In genomic region chr7:108525985-108526767, GRCh38 we compare ENCODE assay signal across 8 cellular contexts.
A peak's percentile ranks its signal among the peaks of the same experiment; 100 is the strongest.
DNase-seq lines count a peak whose midpoint lies in the region; ATAC-seq and TF ChIP-seq lines count a peak whose summit lies in the region.

TSS of gene PNPLA8 (minus strand) at chr7:108526135. CDS start at chr7:108515491, 10,644 bp downstream.

- H3K4me3 Mint-ChIP-seq in activated naive CD4-positive, alpha-beta T cell treated with anti-CD3 and anti-CD28 coated beads, Interleukin-2, amount 50 U/mL, for 24 hours = peak within 1 kb of the TSS; percentile 95

- ATAC-seq in HG02588 (IDR thresholded peaks at IDR 0.05; ENCODE audit: unreplicated experiment) = peak; percentile 92
- ATAC-seq in SK-N-SH treated with all-trans-retinoic acid at 6 μM for 48 hours = peak; percentile 93

- no peaks in the 10 kb centered on the region for H3K27me3 ChIP-seq in GM06990 (replicated peaks; ENCODE audit: control insufficient read depth, insufficient read depth, low read length)

- H3K9me3 Mint-ChIP-seq in activated naive CD4-positive, alpha-beta T cell treated with anti-CD3 and anti-CD28 coated beads, Interleukin-2, amount 50 U/mL, for 24 hours = no peaks in the 10 kb centered on the region

- peak within 1 kb of the TSS; percentile 96 for H3K27ac Mint-ChIP-seq in activated naive CD4-positive, alpha-beta T cell treated with anti-CD3 and anti-CD28 coated beads, Interleukin-2, amount 50 U/mL, for 24 hours

- H3K4me1 Mint-ChIP-seq in activated naive CD4-positive, alpha-beta T cell treated with anti-CD3 and anti-CD28 coated beads, Interleukin-2, amount 50 U/mL, for 24 hours = peaks cover 44% of the 10 kb centered on the region

- peaks cover 3% of the 10 kb centered on the region for H3K36me3 Mint-ChIP-seq in activated naive CD4-positive, alpha-beta T cell treated with anti-CD3 and anti-CD28 coated beads, Interleukin-2, amount 50 U/mL, for 24 hours

- no peak for TF ChIP-seq CTCF in GM06990 (IDR thresholded peaks at IDR 0.05; ENCODE audit: insufficient read depth, low read length, poor library complexity, severe bottlenecking)

- peak; percentile 100 for DNase-seq in GM06990 (ENCODE audit: extremely low read depth, insufficient read length)
- peak; percentile 99 for DNase-seq in NCI-H1092 (lab: John Stamatoyannopoulos, UW)
- peak; percentile 97 for DNase-seq in germinal center (ENCODE audit: low spot score)
- peak; percentile 98 for DNase-seq in non-pigmented ciliary epithelial cell (ENCODE audit: low read depth)
- DNase-seq in superior temporal gyrus (ENCODE audit: extremely low spot score) = peak; percentile 99

- no peaks in the 10 kb centered on the region for H3K36me3 ChIP-seq in GM06990 (ENCODE audit: control insufficient read depth, insufficient read depth, low read length)

- peaks cover 4% of the 10 kb centered on the region for H3K27me3 Mint-ChIP-seq in activated naive CD4-positive, alpha-beta T cell treated with anti-CD3 and anti-CD28 coated beads, Interleukin-2, amount 50 U/mL, for 24 hours

- H3K4me3 ChIP-seq in GM06990 (replicated peaks; ENCODE audit: low read depth, low read length) = peak within 1 kb of the TSS; percentile 78

TF ChIP-seq in SK-N-SH treated with all-trans-retinoic acid at 6 μM for 48 hours, 23 proteins besides CTCF, POLR2A, EP300 and RAD21:
- TF ChIP-seq TSHZ2 (CRISPR knock-in tag; IDR thresholded peaks at IDR 0.05) = 0 out of 2 replicates have a peak, but pooled peaks have one; percentile 21
- TF ChIP-seq OSR1 (CRISPR knock-in tag; IDR thresholded peaks at IDR 0.05) = no peak
- TF ChIP-seq, protein P1, sequence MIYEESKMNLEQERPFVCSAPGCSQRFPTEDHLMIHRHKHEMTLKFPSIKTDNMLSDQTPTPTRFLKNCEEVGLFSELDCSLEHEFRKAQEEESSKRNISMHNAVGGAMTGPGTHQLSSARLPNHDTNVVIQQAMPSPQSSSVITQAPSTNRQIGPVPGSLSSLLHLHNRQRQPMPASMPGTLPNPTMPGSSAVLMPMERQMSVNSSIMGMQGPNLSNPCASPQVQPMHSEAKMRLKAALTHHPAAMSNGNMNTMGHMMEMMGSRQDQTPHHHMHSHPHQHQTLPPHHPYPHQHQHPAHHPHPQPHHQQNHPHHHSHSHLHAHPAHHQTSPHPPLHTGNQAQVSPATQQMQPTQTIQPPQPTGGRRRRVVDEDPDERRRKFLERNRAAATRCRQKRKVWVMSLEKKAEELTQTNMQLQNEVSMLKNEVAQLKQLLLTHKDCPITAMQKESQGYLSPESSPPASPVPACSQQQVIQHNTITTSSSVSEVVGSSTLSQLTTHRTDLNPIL (CRISPR knock-in tag; IDR thresholded peaks at IDR 0.05; ENCODE audit: low read depth) = peak; percentile 14; the same call in 1 of the 2 replicates
TF ChIP-seq in SK-N-SH treated with all-trans-retinoic acid at 6 μM for 48 hours: peak in this region for 2.

Comparison
In these comparisons a context has a peak if more than half of its experiments do, and no peak if none do; other contexts are left out.
1. Peak in every context shown above with its lines: DNase-seq, ATAC-seq and H3K4me3 ChIP-seq.